In genomic region chr15:78969687-78970349, GRCh38 we compare ENCODE assay signal across 32 cellular contexts. TPM values are rescaled to one million over a fixed set of nuclear protein-coding genes. Genes with fewer than 3 reads are reported as not detected.
A peak's percentile ranks its signal among the peaks of the same experiment; 100 is the strongest.
DNase-seq lines count a peak whose midpoint lies in the region; ATAC-seq, FAIRE-seq and TF ChIP-seq lines count a peak whose summit lies in the region.
"Had no signal": no experiment of that assay in that cellular context is flagged by ENCODE, and none has a peak within 500 bp of the region (broad histone marks: within the 10 kb centered on the region; RNA-seq: fewer than 3 reads in every experiment).

No MANE protein-coding gene starts in this region.

- no peak overlapping the region for H4K5ac ChIP-seq in IMR-90 (ENCODE audit: low read depth, low read length)
- no peak overlapping the region for H4K5ac ChIP-seq in H1 (ENCODE audit: insufficient read length, low read depth, low read length)

- H4K91ac ChIP-seq in IMR-90 (ENCODE audit: insufficient read depth, low read depth, low read length) (no peak overlapping the region), H1 (replicated peaks; ENCODE audit: insufficient read length, low read length) (no peak overlapping the region)

- H4K8ac ChIP-seq in IMR-90 (ENCODE audit: low read depth in 2 of 2, low read length in 2 of 2) (no peak overlapping the region), H1 (ENCODE audit: extremely low read depth, insufficient read depth, low read length) (no peak overlapping the region)

- no TSS peak for BruUV-seq in IMR-90 (replicated peaks; lab: Mats Ljungman, UMichigan)

- H2AK5ac ChIP-seq in IMR-90 (ENCODE audit: low read depth, low read length) (no peak overlapping the region), H1 (ENCODE audit: low read depth, low read length) (no peak overlapping the region)

- peak; percentile 43 for DNase-seq in IMR-90
- no peak for DNase-seq in H1 (ENCODE audit: low read depth in 1 of 2, low spot score in 2 of 2)
- no peak for DNase-seq in right lobe of liver
- no peak for DNase-seq in type B pancreatic cell (ENCODE audit: extremely low spot score, unreplicated experiment)
- DNase-seq: activated CD4-positive, alpha-beta T cell treated with anti-CD3 and anti-CD28 coated beads, Interleukin-2, amount 50 U/mL, for 1 hour; activated CD4-positive, CD25-positive, alpha-beta regulatory T cell; activated effector memory CD4-positive, alpha-beta T cell treated with Interleukin-2 at 50 U/mL for 16 hours; activated T-cell treated with anti-CD3 and anti-CD28 coated beads, Interleukin-2, amount 50 U/mL, for 1 hour; aorta; C1 segment of cervical spinal cord; COR-L47; erythroblast; foreskin keratinocyte; heart right ventricle; MG63; NCI-H1105 treated with DMSO at 0.1 percent for 48 hours; NCI-H187 treated with DMSO at 0.1 percent for 48 hours; NCI-H2171 treated with DMSO at 0.1 percent for 48 hours; NCI-H524; SK-N-SH; stimulated activated naive CD4-positive, alpha-beta T cell treated with Interleukin-2 at 50 U/mL for 16 hours; testis had no signal

- H2BK12ac ChIP-seq in H1 (ENCODE audit: low read depth, low read length): no peak overlapping the region

- POLR2A ChIA-PET in IMR-90 (lab: Charles Lee; ENCODE audit: unreplicated experiment): interaction anchor here (0.6 kb wide), 1 partner anchor 188 kb away, joined by 3 read pairs; no protein-coding TSS in a partner anchor
- POLR2A ChIA-PET in H1 (lab: Charles Lee; ENCODE audit: partially characterized antibody): interaction anchor here (0.5 to 1.3 kb wide), 3 partner anchors 9 to 209 kb away, joined by 3 to 5 read pairs (median 3); partner anchors contain the start of gene CTSH

- no peaks in the 10 kb centered on the region for H3K9me3 ChIP-seq in IMR-90 (ENCODE audit: control insufficient read depth, insufficient read depth, low read length)
- H3K9me3 ChIP-seq in H1 (ENCODE audit: insufficient read depth in 2 of 2, low read depth in 1 of 2, low read length in 1 of 2): no peaks in the 10 kb centered on the region
- no peaks in the 10 kb centered on the region for H3K9me3 ChIP-seq in right lobe of liver
- H3K9me3 ChIP-seq: heart right ventricle, MG63, SK-N-SH, testis, vagina had no signal

- H3K4me3 ChIP-seq in IMR-90 (ENCODE audit: insufficient read depth, low read depth, low read length) (no peak overlapping the region), H1 (ENCODE audit: extremely low read depth in 1 of 4, insufficient read depth in 2 of 4, low read depth in 3 of 4, low read length in 4 of 4) (no peak overlapping the region), right lobe of liver (no peak overlapping the region)
- H3K4me3 ChIP-seq: heart right ventricle, MG63, smooth muscle cell, testis, vagina had no signal

- H3K79me1 ChIP-seq in IMR-90 (ENCODE audit: low read depth in 1 of 2, low read length in 2 of 2) (no peaks in the 10 kb centered on the region), H1 (ENCODE audit: low read depth, low read length) (no peaks in the 10 kb centered on the region)

- H2BK120ac ChIP-seq in IMR-90 (ENCODE audit: low read depth, low read length) (no peak overlapping the region), H1 (replicated peaks; ENCODE audit: low read depth, low read length) (no peak overlapping the region)

- TF ChIP-seq POLR2A in IMR-90 (IDR thresholded peaks at IDR 0.05; ENCODE audit: low read depth, low read length) (no peak), H1 (IDR thresholded peaks at IDR 0.05; ENCODE audit: control extremely low read depth in 1 of 2, low read depth in 2 of 2, low read length in 2 of 2) (no peak), right lobe of liver (IDR thresholded peaks at IDR 0.05) (no peak)

- H3K14ac ChIP-seq in IMR-90 (replicated peaks; ENCODE audit: low read depth, low read length) (no peak overlapping the region), H1 (ENCODE audit: insufficient read length) (no peak overlapping the region)

- TF ChIP-seq RAD21 in IMR-90 (IDR thresholded peaks at IDR 0.05; ENCODE audit: low read length): no peak
- no peak for TF ChIP-seq RAD21 in H1 (IDR thresholded peaks at IDR 0.05 in 1 of 2, conservative IDR thresholded peaks at IDR 0.05 in 1 of 2; ENCODE audit: low read depth in 2 of 2, low read length in 2 of 2)

- FAIRE-seq in H1 (lab: Jason Lieb, UNC): no peak
- FAIRE-seq: G401.6 had no signal

- H3K23ac ChIP-seq in IMR-90 (ENCODE audit: low read depth, low read length) (no peak overlapping the region), H1 (ENCODE audit: insufficient read length) (no peak overlapping the region)

- ATAC-seq in IMR-90 (ENCODE audit: low read depth) (peak; percentile 71), right lobe of liver (peak in 3 of 4 donors; percentile 51 to 74 (median 68)), HG03521 (IDR thresholded peaks at IDR 0.05; ENCODE audit: unreplicated experiment) (no peak), HG02884 (IDR thresholded peaks at IDR 0.05; ENCODE audit: unreplicated experiment) (no peak), GM19395 (IDR thresholded peaks at IDR 0.05; ENCODE audit: unreplicated experiment) (no peak)
- ATAC-seq: activated naive CD4-positive, alpha-beta T cell treated with anti-CD3 and anti-CD28 coated beads, Interleukin-2, amount 50 U/mL, for 72 hours; foreskin keratinocyte had no signal

- intact Hi-C loops in IMR-90 (cut with micrococcal nuclease): no loop called here
- intact Hi-C loops in right lobe of liver (cut with DNase I): loop anchor here in 1 of 2 donors (10.0 kb wide), 1 partner anchor 45 kb away; no protein-coding TSS in a partner anchor

- H3K79me2 ChIP-seq in H1 (ENCODE audit: control insufficient read depth in 1 of 2, insufficient read depth in 2 of 2, low read length in 2 of 2): no peaks in the 10 kb centered on the region

- no peaks in the 10 kb centered on the region for H3K23me2 ChIP-seq in H1 (ENCODE audit: low read depth, low read length)

- no peak overlapping the region for H2BK20ac ChIP-seq in IMR-90 (ENCODE audit: low read depth, low read length)
- H2BK20ac ChIP-seq in H1 (ENCODE audit: low read length): 0 out of 2 replicates have a peak overlapping the region, but pooled peaks have one; percentile 43

- H3K56ac ChIP-seq in IMR-90 (ENCODE audit: extremely low read depth, insufficient read depth, low read length) (no peak overlapping the region), H1 (replicated peaks; ENCODE audit: insufficient read length, low read depth, low read length) (no peak overlapping the region)

- 0 out of 2 replicates have a peak overlapping the region, but pooled peaks have one; percentile 5 for H3K18ac ChIP-seq in IMR-90 (ENCODE audit: low read depth, low read length)
- H3K18ac ChIP-seq in H1 (ENCODE audit: extremely low read depth, low read length): no peak overlapping the region

- H2AK9ac ChIP-seq in IMR-90 (replicated peaks; ENCODE audit: low read depth, low read length, poor library complexity): no peak overlapping the region

- no peaks in the 10 kb centered on the region for H4K20me1 ChIP-seq in IMR-90 (ENCODE audit: insufficient read depth, low read length)
- H4K20me1 ChIP-seq in H1 (replicated peaks in 1 of 2; ENCODE audit: control insufficient read depth in 1 of 2, insufficient read depth in 2 of 2, low read length in 2 of 2): no peaks in the 10 kb centered on the region

- TF ChIP-seq EP300 in H1 (IDR thresholded peaks at IDR 0.05; ENCODE audit: borderline replicate concordance in 1 of 2, low read depth in 2 of 2, low read length in 2 of 2): no peak

- H3K4me2 ChIP-seq in IMR-90 (ENCODE audit: low read depth, low read length) (no peak overlapping the region), H1 (ENCODE audit: insufficient read depth in 1 of 2, low read depth in 2 of 2, low read length in 2 of 2) (no peak overlapping the region; a peak in 1 of 4 replicates)
- H3K4me2 ChIP-seq: KMS-11, SK-N-SH, smooth muscle cell had no signal

- peak overlapping the region; percentile 46 for H3K4me3 Mint-ChIP-seq in type B pancreatic cell
- H3K4me3 Mint-ChIP-seq: nephron had no signal

- in situ Hi-C loops in IMR-90 (cut with MboI; ENCODE audit: low sequenced_read_pairs): no loop called here

- no peaks in the 10 kb centered on the region for H3K27me3 Mint-ChIP-seq in type B pancreatic cell

- CTCF ChIA-PET in IMR-90 (lab: Yijun Ruan, JAX): interaction anchor here (1.0 kb wide), 1 partner anchor 37 kb away, joined by 3 read pairs; no protein-coding TSS in a partner anchor
- CTCF ChIA-PET in H1 (lab: Charles Lee; ENCODE audit: partially characterized antibody): interaction anchor here (0.5 to 5.9 kb wide), 5 partner anchors 10 to 54 kb away, joined by 3 to 60 read pairs (median 3); no protein-coding TSS in a partner anchor

- H3K9ac ChIP-seq in IMR-90 (ENCODE audit: low read depth, low read length): no peak overlapping the region
- no peak overlapping the region for H3K9ac ChIP-seq in H1 (replicated peaks in 1 of 4; ENCODE audit: extremely low read depth in 1 of 4, low read depth in 3 of 4, low read length in 3 of 4)
- H3K9ac ChIP-seq: KMS-11, SK-N-SH had no signal

- H3K4me1 ChIP-seq in IMR-90 (ENCODE audit: control insufficient read depth, insufficient read depth, low read length): peaks cover 7% of the 10 kb centered on the region
- H3K4me1 ChIP-seq in H1 (replicated peaks in 1 of 4; ENCODE audit: control insufficient read depth in 3 of 4, insufficient read depth in 4 of 4, low read length in 3 of 4): peaks cover 7 to 19% (median 13%) of the 10 kb centered on the region in 4 experiments; a peak in 5 of 7 replicates
- peaks cover 0 to 19% (median 11%) of the 10 kb centered on the region in 4 donors for H3K4me1 ChIP-seq in right lobe of liver
- H3K4me1 ChIP-seq: foreskin keratinocyte, testis, vagina had no signal

- peaks cover 17% of the 10 kb centered on the region for H3K4me1 Mint-ChIP-seq in type B pancreatic cell (ENCODE audit: unreplicated experiment)

- no peak for TF ChIP-seq CTCF in IMR-90 (conservative IDR thresholded peaks at IDR 0.05; ENCODE audit: low read depth, low read length)
- TF ChIP-seq CTCF in H1 (IDR thresholded peaks at IDR 0.05; ENCODE audit: control extremely low read depth in 1 of 3, insufficient read depth in 1 of 3, low read depth in 1 of 3, low read length in 3 of 3): no peak
- TF ChIP-seq CTCF in right lobe of liver (IDR thresholded peaks at IDR 0.05): no peak
- TF ChIP-seq CTCF in type B pancreatic cell (conservative IDR thresholded peaks at IDR 0.05): no peak

- dilution Hi-C loops in IMR-90 (cut with HindIII; ENCODE audit: low sequenced_read_pairs, unreplicated experiment): no loop called here

- H2BK15ac ChIP-seq in IMR-90 (ENCODE audit: low read depth, low read length) (no peak overlapping the region), H1 (ENCODE audit: low read length) (no peak overlapping the region)

- no peak overlapping the region for H2AFZ ChIP-seq in IMR-90 (replicated peaks; ENCODE audit: low read length, poor library complexity)
- no peak overlapping the region for H2AFZ ChIP-seq in H1 (ENCODE audit: low read length)

- no peak overlapping the region for H3K4ac ChIP-seq in IMR-90 (ENCODE audit: low read depth, low read length)
- peak overlapping the region; percentile 87 for H3K4ac ChIP-seq in H1 (replicated peaks; ENCODE audit: insufficient read length, low read depth, low read length)

- WGBS in IMR-90 (ENCODE audit: extremely low coverage in 2 of 2, insufficient read length in 1 of 2), 2 experiments: no CpG with 5 or more reads among the region's 5 CpGs
- WGBS in H1 (ENCODE audit: extremely low coverage in 1 of 2, insufficient coverage in 1 of 2, insufficient read length in 1 of 2, insufficient replicate concordance in 2 of 2, low coverage in 1 of 2, low lambda C conversion rate in 2 of 2, missing lambda C conversion rate in 1 of 2), 2 experiments: 89% methylated on average over 5 of the region's 5 CpGs; no CpG with 5 or more reads in 1 of the 2 experiments
- 33% methylated on average over 5 of the region's 5 CpGs for WGBS in right lobe of liver (ENCODE audit: insufficient coverage, low coverage, low lambda C conversion rate, missing lambda C conversion rate)

- no peaks in the 10 kb centered on the region for H3K36me3 Mint-ChIP-seq in type B pancreatic cell
- H3K36me3 Mint-ChIP-seq: activated naive CD4-positive, alpha-beta T cell treated with anti-CD3 and anti-CD28 coated beads, Interleukin-2, amount 50 U/mL, for 72 hours had no signal

- H3K36me3 ChIP-seq in IMR-90 (ENCODE audit: control insufficient read depth, insufficient read depth, low read length) (no peaks in the 10 kb centered on the region), H1 (ENCODE audit: control insufficient read depth in 2 of 4, insufficient read depth in 4 of 4, low read length in 3 of 4) (no peaks in the 10 kb centered on the region), right lobe of liver (no peaks in the 10 kb centered on the region)
- H3K36me3 ChIP-seq: heart right ventricle, MG63, vagina had no signal

- no peaks in the 10 kb centered on the region for H3K9me1 ChIP-seq in IMR-90 (ENCODE audit: insufficient read depth, low read length)

- H3K27ac ChIP-seq in IMR-90 (ENCODE audit: insufficient read depth, low read length): no peak overlapping the region; the same call in 1 of the 2 replicates
- no peak overlapping the region for H3K27ac ChIP-seq in H1 (ENCODE audit: low read depth, low read length)
- H3K27ac ChIP-seq in right lobe of liver: peak overlapping the region in 2 of 3 donors; percentile 47 to 72
- H3K27ac ChIP-seq: foreskin keratinocyte, heart right ventricle, HL-60, KMS-11, testis, vagina had no signal

- no peaks in the 10 kb centered on the region for H3K9me3 Mint-ChIP-seq in type B pancreatic cell
- H3K9me3 Mint-ChIP-seq: activated naive CD4-positive, alpha-beta T cell treated with anti-CD3 and anti-CD28 coated beads, Interleukin-2, amount 50 U/mL, for 72 hours; nephron had no signal

- H3K27ac Mint-ChIP-seq in type B pancreatic cell: peak overlapping the region; percentile 67
- H3K27ac Mint-ChIP-seq: activated naive CD4-positive, alpha-beta T cell treated with anti-CD3 and anti-CD28 coated beads, Interleukin-2, amount 50 U/mL, for 72 hours had no signal

- H2BK5ac ChIP-seq in IMR-90 (ENCODE audit: low read depth, low read length, poor library complexity, severe bottlenecking) (no peak overlapping the region), H1 (ENCODE audit: low read depth, low read length) (no peak overlapping the region)

- H3K27me3 ChIP-seq in IMR-90 (ENCODE audit: control insufficient read depth, insufficient read depth, low read length): no peaks in the 10 kb centered on the region; the same call in 1 of the 2 replicates
- no peaks in the 10 kb centered on the region for H3K27me3 ChIP-seq in H1 (replicated peaks in 1 of 4; ENCODE audit: control insufficient read depth in 3 of 4, extremely low read depth in 1 of 4, insufficient read depth in 3 of 4, low read length in 3 of 4)
- H3K27me3 ChIP-seq in right lobe of liver: no peaks in the 10 kb centered on the region
- H3K27me3 ChIP-seq: foreskin keratinocyte, heart right ventricle, MG63, testis, vagina had no signal

RNA-seq across cellular contexts. Expression of gene CTSH, which starts 25.0 kb away (rescaled TPM):
- total RNA-seq in IMR-90 (2012; rRNA removed) (5.6 and 11.7 TPM in 2 replicates), right lobe of liver (100 to 1,000 TPM in 2 of 6 experiments, 10 to 100 TPM in 4; 32.0 to 183 (median 98.1) TPM), type B pancreatic cell (ENCODE audit: low replicate concordance) (55.4 and 77.1 TPM in 2 replicates)
- polyA plus RNA-seq in IMR-90 (2012; rRNA removed) (13.9 and 18.4 TPM in 2 replicates), H1 (2011; rRNA removed) (28.4 and 36.8 TPM in 2 replicates)
- 7.8 and 8.4 TPM in 2 replicates for polyA plus RNA-seq in IMR-90 (2012; cell fraction: cytosol; rRNA removed)
- polyA plus RNA-seq in IMR-90 (2012; cell fraction: nucleus; rRNA removed; ENCODE audit: low replicate concordance): 8.4 and 13.5 TPM in 2 replicates
- total RNA-seq in H1 (2021; fragmentation: NEBNext Ultra II Directional; extraction: Animal tissue kit (Norgen Biotek cat#: 25700)): 31.3 and 34.0 TPM in 2 replicates
- polyA plus RNA-seq in H1 (2011; cell fraction: cytosol; rRNA removed): 37.1 TPM
- polyA plus RNA-seq in H1 (2011; cell fraction: nucleus; rRNA removed): 50.6 TPM
- 32.0 to 42.5 TPM (median 40.4 TPM) in 4 replicates for polyA plus RNA-seq in H1 (2012, experiment 1 of 2)
- 48.9 TPM for polyA plus RNA-seq in H1 (2012, experiment 2 of 2)
- polyA plus RNA-seq in H1 (2013, experiment 1 of 2): 43.7 TPM
- polyA plus RNA-seq in H1 (2013, experiment 2 of 2): 44.5 TPM
- polyA minus RNA-seq in H1 (2011; rRNA and poly(A)+ RNA removed): 30.4 and 36.1 TPM in 2 replicates
- polyA minus RNA-seq in H1 (2011; cell fraction: cytosol; rRNA and poly(A)+ RNA removed): 37.1 TPM
- 19.4 TPM for polyA minus RNA-seq in H1 (2011; cell fraction: nucleus; rRNA and poly(A)+ RNA removed)

Comparison
In these comparisons a context has a peak if more than half of its experiments do, and no peak if none do; other contexts are left out.
1. ATAC-seq: peak in IMR-90 (single experiment) and right lobe of liver (3 of 4); none in HG03521 (single experiment), HG02884 (single experiment) and GM19395 (single experiment).
2. H3K27ac ChIP-seq: peak in right lobe of liver (2 of 3); none in IMR-90 (single experiment) and H1 (single experiment).